ENCODE assay signal across 13 cellular contexts in genomic region chr12:27177716-27178115, GRCh38.
DNase-seq lines count a peak whose midpoint lies in the region; ATAC-seq, FAIRE-seq and TF ChIP-seq lines count a peak whose summit lies in the region.
"Had no signal": no experiment of that assay in that cellular context is flagged by ENCODE, and none has a peak within 500 bp of the region (broad histone marks: within the 10 kb centered on the region; RNA-seq: fewer than 3 reads in every experiment).

No MANE protein-coding gene starts in this region.

- no peaks in the 10 kb centered on the region for H4K20me1 ChIP-seq in OCI-LY3 (ENCODE audit: insufficient read depth, low read length)

- H3K9me3 Mint-ChIP-seq in activated CD4-positive, alpha-beta T cell treated with anti-CD3 and anti-CD28 coated beads for 36 hours (ENCODE audit: low read depth) = peaks cover 2% of the 10 kb centered on the region

- H3K4me3 ChIP-seq in OCI-LY3 (ENCODE audit: low read length) = no peak overlapping the region
- no peak overlapping the region for H3K4me3 ChIP-seq in esophagus squamous epithelium
- H3K4me3 ChIP-seq: right atrium auricular region had no signal

- no peak overlapping the region for H3K27ac Mint-ChIP-seq in activated CD4-positive, alpha-beta T cell treated with anti-CD3 and anti-CD28 coated beads for 36 hours

- CTCF ChIA-PET in activated CD4-positive, alpha-beta T cell treated with anti-CD3 and anti-CD28 coated beads for 36 hours (lab: Charles Lee) = interaction anchor here (0.8 to 3.2 kb wide), 5 partner anchors 11 to 67 kb away, joined by 3 to 9 read pairs (median 3); no protein-coding TSS in a partner anchor

- H2AFZ ChIP-seq in OCI-LY3 (ENCODE audit: low read depth, low read length) = peak overlapping the region; percentile 33; the same call in 1 of the 2 replicates

- H3K27me3 Mint-ChIP-seq in activated CD4-positive, alpha-beta T cell treated with anti-CD3 and anti-CD28 coated beads for 36 hours = no peaks in the 10 kb centered on the region
- H3K27me3 Mint-ChIP-seq: brain had no signal

- no peak overlapping the region for H3K4me3 Mint-ChIP-seq in activated CD4-positive, alpha-beta T cell treated with anti-CD3 and anti-CD28 coated beads for 36 hours
- H3K4me3 Mint-ChIP-seq: brain, mesothelial cell of epicardium had no signal

- H3K36me3 ChIP-seq in OCI-LY3 (replicated peaks; ENCODE audit: low read depth, low read length) (no peaks in the 10 kb centered on the region), esophagus squamous epithelium (no peaks in the 10 kb centered on the region)
- H3K36me3 ChIP-seq: right atrium auricular region had no signal

- peak overlapping the region; percentile 96 for H3K9ac ChIP-seq in OCI-LY3 (ENCODE audit: low read length)

- TF ChIP-seq CTCF in OCI-LY3 (IDR thresholded peaks at IDR 0.05; ENCODE audit: low read depth, low read length) = no peak
- TF ChIP-seq CTCF in esophagus squamous epithelium (IDR thresholded peaks at IDR 0.05) = no peak

- H3K27ac ChIP-seq in OCI-LY3 (ENCODE audit: low read length) (peak overlapping the region; percentile 97), esophagus squamous epithelium (peak overlapping the region in 3 of 4 donors; percentile 1 to 82 (median 27))

- FAIRE-seq in GM12891 (lab: Jason Lieb, UNC) = peak; percentile 58

- POLR2A ChIA-PET in activated CD4-positive, alpha-beta T cell treated with anti-CD3 and anti-CD28 coated beads for 36 hours (lab: Charles Lee) = no interaction called here

- no peaks in the 10 kb centered on the region for H3K27me3 ChIP-seq in OCI-LY3 (ENCODE audit: low read depth, low read length)
- no peaks in the 10 kb centered on the region for H3K27me3 ChIP-seq in esophagus squamous epithelium
- H3K27me3 ChIP-seq: right atrium auricular region had no signal

- H3K4me1 ChIP-seq in OCI-LY3 (ENCODE audit: low read length) = peaks cover 64% of the 10 kb centered on the region
- H3K4me1 ChIP-seq in esophagus squamous epithelium = peaks cover 10 to 44% (median 23%) of the 10 kb centered on the region in 3 donors

- peaks cover 39% of the 10 kb centered on the region for H3K4me1 Mint-ChIP-seq in activated CD4-positive, alpha-beta T cell treated with anti-CD3 and anti-CD28 coated beads for 36 hours

- no peak for TF ChIP-seq POLR2A in GM12891 (IDR thresholded peaks at IDR 0.05; ENCODE audit: low read depth, low read length)
- TF ChIP-seq POLR2A in esophagus squamous epithelium (IDR thresholded peaks at IDR 0.05) = no peak

- ATAC-seq in HG03378 (IDR thresholded peaks at IDR 0.05; ENCODE audit: unreplicated experiment) = no peak
- no peak for ATAC-seq in activated CD4-positive, alpha-beta T cell treated with anti-CD3 and anti-CD28 coated beads for 36 hours

- DNase-seq in GM12891 (ENCODE audit: insufficient read length, low spot score) = no peak
- DNase-seq in esophagus squamous epithelium (lab: John Stamatoyannopoulos, UW) = no peak
- peak; percentile 67 for DNase-seq in renal cortical epithelial cell (ENCODE audit: low read depth)
- no peak for DNase-seq in cerebellar cortex (ENCODE audit: low spot score)
- no peak for DNase-seq in NCI-H1436 treated with DMSO at 0.1 percent for 48 hours (lab: John Stamatoyannopoulos, UW)
- no peak for DNase-seq in activated CD4-positive, alpha-beta T cell treated with anti-CD3 and anti-CD28 coated beads for 36 hours
- DNase-seq: DMS79 treated with DMSO at 0.1 percent for 48 hours, NCI-H1930 had no signal

- intact Hi-C loops in esophagus squamous epithelium (cut with DNase I) = no loop called here
- intact Hi-C loops in activated CD4-positive, alpha-beta T cell treated with anti-CD3 and anti-CD28 coated beads for 36 hours (cut with DNase I, micrococcal nuclease) = loop anchor here (2.0 to 10.0 kb wide), 5 partner anchors 45 to 645 kb away; partner anchors contain the start of genes FGFR1OP2 (in 1 of the 2) and INTS13 (in 1 of the 2)

- H3K4me2 ChIP-seq in OCI-LY3 (ENCODE audit: low read length) = peak overlapping the region; percentile 36

- H3K9me3 ChIP-seq in OCI-LY3 (ENCODE audit: insufficient read depth, low read length) (no peaks in the 10 kb centered on the region), esophagus squamous epithelium (no peaks in the 10 kb centered on the region)
- H3K9me3 ChIP-seq: right atrium auricular region had no signal

- H3K36me3 Mint-ChIP-seq in activated CD4-positive, alpha-beta T cell treated with anti-CD3 and anti-CD28 coated beads for 36 hours (ENCODE audit: low read depth) = peaks cover 3% of the 10 kb centered on the region
- H3K36me3 Mint-ChIP-seq: brain had no signal

- H3K79me2 ChIP-seq in OCI-LY3 (ENCODE audit: low read length) = no peaks in the 10 kb centered on the region

TF ChIP-seq in GM12891, 5 proteins besides CTCF, POLR2A, EP300 and RAD21:
- no peak for TF ChIP-seq SPI1 (IDR thresholded peaks at IDR 0.05; ENCODE audit: low read depth, low read length)
- TF ChIP-seq POLR2AphosphoS5 (IDR thresholded peaks at IDR 0.05; ENCODE audit: low read depth, low read length) = no peak
